ENCODE assay signal across 9 cellular contexts in genomic region chr2:226181909-226182308, GRCh38.
"Had no signal": no experiment of that assay in that cellular context is flagged by ENCODE, and none has a peak within 500 bp of the region (broad histone marks: within the 10 kb centered on the region; RNA-seq: fewer than 3 reads in every experiment).

No MANE protein-coding gene starts in this region.

- DNase-seq: H9, HCEC 1CT, HFFc6, KG1 had no signal

- FAIRE-seq: H1, H54, HTR-8/SVneo, K562 had no signal

- ATAC-seq: GM23338, K562 had no signal

- H3K4me3 ChIP-seq: GM23338, K562 had no signal

- H2AFZ ChIP-seq: GM23338 had no signal

- H3K27ac Mint-ChIP-seq: GM23338, H9, HFFc6 had no signal

- H3K4me3 Mint-ChIP-seq: GM23338, H9, HFFc6 had no signal

- H3K4me2 ChIP-seq: GM23338 had no signal
